In the genomic region with DNA sequence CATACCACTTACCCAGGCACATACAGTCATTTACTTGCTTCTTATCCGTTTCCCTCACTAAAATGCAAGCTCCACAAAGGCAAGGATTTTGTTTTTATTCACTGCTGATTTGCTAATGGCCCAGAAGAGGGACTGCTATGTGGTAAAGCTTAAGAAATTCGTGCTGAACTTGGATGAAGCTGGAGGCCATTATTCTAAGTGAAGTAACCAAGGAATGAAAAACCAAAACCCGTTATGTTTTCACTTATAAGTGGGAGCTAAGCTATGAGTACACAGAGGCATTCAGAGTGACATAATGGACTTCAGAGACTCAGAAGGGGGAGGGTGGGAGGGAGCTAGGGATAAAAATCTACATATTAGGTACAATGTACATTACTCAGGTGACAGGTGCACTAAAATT, we compare ENCODE assay signal across 21 cellular contexts.
"Had no signal": no experiment of that assay in that cellular context is flagged by ENCODE, and none has a peak within 500 bp of the region (broad histone marks: within the 10 kb centered on the region; RNA-seq: fewer than 3 reads in every experiment).

No MANE protein-coding gene starts in this region.

- H3K27ac ChIP-seq: esophagus muscularis mucosa, spleen, thoracic aorta, upper lobe of right lung, WERI-Rb-1 had no signal

- H3K27me3 Mint-ChIP-seq: activated CD4-positive, alpha-beta memory T cell treated with anti-CD3 and anti-CD28 coated beads, Interleukin-2, amount 10 ng/mL, durations not matched to agents 7 days and 5 days; activated CD8-positive, alpha-beta memory T cell treated with anti-CD3 and anti-CD28 coated beads, Interleukin-2, amount 10 ng/mL, durations not matched to agents 7 days and 5 days; memory B cell; stimulated activated memory B cell treated with anti-CD40 and anti-IgM and Interleukin-4, amounts not matched to agents 10 μg/mL and 1 μg/mL and 100 μg/mL, for 72 hours had no signal

- H3K9me3 ChIP-seq: breast epithelium, esophagus muscularis mucosa, spleen, thoracic aorta, upper lobe of right lung had no signal

- H3K36me3 ChIP-seq: breast epithelium, thoracic aorta, WERI-Rb-1 had no signal

- H3K27ac Mint-ChIP-seq: activated CD4-positive, alpha-beta memory T cell treated with anti-CD3 and anti-CD28 coated beads, Interleukin-2, amount 10 ng/mL, durations not matched to agents 7 days and 5 days; activated CD8-positive, alpha-beta memory T cell treated with anti-CD3 and anti-CD28 coated beads, Interleukin-2, amount 10 ng/mL, durations not matched to agents 7 days and 5 days; activated naive CD8-positive, alpha-beta T cell treated with anti-CD3 and anti-CD28 coated beads for 36 hours; memory B cell; naive thymus-derived CD8-positive, alpha-beta T cell; stimulated activated memory B cell treated with anti-CD40 and anti-IgM and Interleukin-4, amounts not matched to agents 10 μg/mL and 1 μg/mL and 100 μg/mL, for 72 hours had no signal

- DNase-seq: activated CD4-positive, alpha-beta memory T cell treated with anti-CD3 and anti-CD28 coated beads, Interleukin-2, amount 10 ng/mL, durations not matched to agents 7 days and 5 days; activated CD4-positive, alpha-beta T cell treated with anti-CD3 and anti-CD28 coated beads for 4 hours; activated CD8-positive, alpha-beta memory T cell treated with anti-CD3 and anti-CD28 coated beads, Interleukin-2, amount 10 ng/mL, durations not matched to agents 7 days and 5 days; activated naive CD8-positive, alpha-beta T cell treated with anti-CD3 and anti-CD28 coated beads for 36 hours; anterior cingulate cortex; cortex of kidney; effector CD4-positive, alpha-beta T cell; left ventricle myocardium superior; naive thymus-derived CD8-positive, alpha-beta T cell; nucleus accumbens; posterior cingulate gyrus; spleen; stimulated activated CD4-positive, alpha-beta T cell treated with anti-CD3 and anti-CD28 coated beads, Interleukin-4, amount 100 ng/mL, for 4 hours; T-helper 2 cell; upper lobe of right lung; WERI-Rb-1 had no signal

- H3K4me1 ChIP-seq: breast epithelium, upper lobe of right lung had no signal

- H3K4me3 Mint-ChIP-seq: activated CD4-positive, alpha-beta memory T cell treated with anti-CD3 and anti-CD28 coated beads, Interleukin-2, amount 10 ng/mL, durations not matched to agents 7 days and 5 days; activated CD8-positive, alpha-beta memory T cell treated with anti-CD3 and anti-CD28 coated beads, Interleukin-2, amount 10 ng/mL, durations not matched to agents 7 days and 5 days; activated naive CD8-positive, alpha-beta T cell treated with anti-CD3 and anti-CD28 coated beads for 36 hours; memory B cell; naive thymus-derived CD8-positive, alpha-beta T cell; stimulated activated memory B cell treated with anti-CD40 and anti-IgM and Interleukin-4, amounts not matched to agents 10 μg/mL and 1 μg/mL and 100 μg/mL, for 72 hours had no signal

- H3K9me3 Mint-ChIP-seq: activated CD4-positive, alpha-beta memory T cell treated with anti-CD3 and anti-CD28 coated beads, Interleukin-2, amount 10 ng/mL, durations not matched to agents 7 days and 5 days; activated naive CD8-positive, alpha-beta T cell treated with anti-CD3 and anti-CD28 coated beads for 36 hours had no signal

- H3K27me3 ChIP-seq: breast epithelium, esophagus muscularis mucosa, spleen, upper lobe of right lung had no signal

- H3K4me3 ChIP-seq: breast epithelium, esophagus muscularis mucosa, spleen, thoracic aorta, upper lobe of right lung had no signal

- H3K4me1 Mint-ChIP-seq: activated naive CD8-positive, alpha-beta T cell treated with anti-CD3 and anti-CD28 coated beads for 36 hours; memory B cell; naive thymus-derived CD8-positive, alpha-beta T cell; stimulated activated memory B cell treated with anti-CD40 and anti-IgM and Interleukin-4, amounts not matched to agents 10 μg/mL and 1 μg/mL and 100 μg/mL, for 72 hours had no signal

- ATAC-seq: activated CD8-positive, alpha-beta memory T cell treated with anti-CD3 and anti-CD28 coated beads, Interleukin-2, amount 10 ng/mL, durations not matched to agents 7 days and 5 days; left ventricle myocardium superior; naive thymus-derived CD8-positive, alpha-beta T cell; stimulated activated memory B cell treated with anti-CD40 and anti-IgM and Interleukin-4, amounts not matched to agents 10 μg/mL and 1 μg/mL and 100 μg/mL, for 72 hours; upper lobe of right lung had no signal
